Comparison of ENCODE assay signal across 11 cellular contexts in the genomic region with DNA sequence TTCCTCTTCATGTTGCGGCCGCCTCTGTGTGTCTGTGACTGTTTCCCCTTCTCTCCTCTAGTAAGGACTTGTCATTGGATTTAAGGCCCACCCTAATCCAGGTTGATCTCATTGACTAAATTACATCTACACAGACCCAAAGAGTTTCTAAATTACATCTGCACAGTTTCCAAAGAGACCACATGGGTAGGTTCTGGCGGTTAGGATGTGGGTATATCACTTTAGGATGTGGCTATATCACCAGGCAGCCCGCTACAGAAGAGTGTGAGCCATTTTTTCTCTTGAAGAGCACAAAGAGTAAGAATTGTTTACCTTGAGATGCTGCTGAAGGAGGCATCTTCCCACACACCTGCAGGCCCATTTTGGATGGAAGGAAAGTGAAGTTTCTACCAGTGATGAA. TPM values are rescaled to one million over a fixed set of nuclear protein-coding genes. Genes with fewer than 3 reads are reported as not detected.
DNase-seq lines count a peak whose midpoint lies in the region; ATAC-seq and TF ChIP-seq lines count a peak whose summit lies in the region.
"Not testable (repeated sequence)": the region's sequence is repeated elsewhere in the genome, so short reads cannot be mapped to it uniquely, and the experiment has no call there.
"Had no signal": no experiment of that assay in that cellular context is flagged by ENCODE, and none has a peak within 500 bp of the region (broad histone marks: within the 10 kb centered on the region; RNA-seq: fewer than 3 reads in every experiment).

No MANE protein-coding gene starts in this region.

- H3K36me3 ChIP-seq in CD8-positive, alpha-beta T cell (ENCODE audit: insufficient read depth, low read length), result not testable (repeated sequence)

- not testable (repeated sequence) for H3K27me3 ChIP-seq in CD8-positive, alpha-beta T cell (ENCODE audit: insufficient read depth, low read length)

- not testable (repeated sequence) for ATAC-seq in CD8-positive, alpha-beta T cell
- peak; percentile 47 for ATAC-seq in activated CD8-positive, alpha-beta T cell treated with anti-CD3 and anti-CD28 coated beads for 36 hours
- peak; percentile 59 for ATAC-seq in activated T-helper 17 cell treated with anti-CD3 and anti-CD28 coated beads, Interleukin-2, amount 50 U/mL, for 72 hours (replicated peaks)
- peak; percentile 90 for ATAC-seq in stimulated activated naive CD8-positive, alpha-beta T cell treated with anti-CD3 and anti-CD28 coated beads, Interleukin-15, amount 100 ng/mL, for 72 hours

- not testable (repeated sequence) for H3K4me1 ChIP-seq in CD8-positive, alpha-beta T cell (ENCODE audit: insufficient read depth, low read length)

- DNase-seq in CD8-positive, alpha-beta T cell, result not testable (repeated sequence)
- DNase-seq in T-helper 2 cell treated with Interferon-gamma antibody and Interleukin-4, amounts not matched to agents 5 μg/mL and 100 μg/mL, for 36 hours (ENCODE audit: low spot score), result peak; percentile 69
- DNase-seq in activated CD8-positive, alpha-beta T cell treated with anti-CD3 and anti-CD28 coated beads for 36 hours, result peak; percentile 38
- DNase-seq in activated naive CD8-positive, alpha-beta T cell treated with anti-CD3 and anti-CD28 coated beads for 36 hours, result peak; percentile 65
- peak; percentile 78 to 84 (median 81) for DNase-seq in immature natural killer cell
- DNase-seq in stimulated activated CD4-positive, alpha-beta T cell treated with anti-CD3 and anti-CD28 coated beads, Interleukin-1b, Interleukin-23, amount 100 ng/mL, for 48 hours, result peak; percentile 43
- peak in 1 of 2 donors; percentile 60 for DNase-seq in stimulated activated naive CD8-positive, alpha-beta T cell treated with anti-CD3 and anti-CD28 coated beads, Interleukin-15, amount 100 ng/mL, for 72 hours

- not testable (repeated sequence) for TF ChIP-seq CTCF in CD8-positive, alpha-beta T cell (IDR thresholded peaks at IDR 0.05); activated CD8-positive, alpha-beta T cell treated with anti-CD3 and anti-CD28 coated beads for 36 hours (IDR thresholded peaks at IDR 0.05)

- H3K36me3 Mint-ChIP-seq in CD8-positive, alpha-beta T cell, result peaks cover 89% of the 10 kb centered on the region
- H3K36me3 Mint-ChIP-seq in T-helper 2 cell treated with Interferon-gamma antibody and Interleukin-4, amounts not matched to agents 5 μg/mL and 100 μg/mL, for 36 hours (ENCODE audit: low read depth), result peaks cover 60% of the 10 kb centered on the region
- H3K36me3 Mint-ChIP-seq in activated CD8-positive, alpha-beta T cell treated with anti-CD3 and anti-CD28 coated beads for 36 hours (ENCODE audit: low read depth), result peaks cover 54% of the 10 kb centered on the region
- peaks cover 93% of the 10 kb centered on the region for H3K36me3 Mint-ChIP-seq in activated T-helper 17 cell treated with anti-CD3 and anti-CD28 coated beads, Interleukin-2, amount 50 U/mL, for 72 hours (ENCODE audit: low read depth)
- H3K36me3 Mint-ChIP-seq in activated naive CD8-positive, alpha-beta T cell treated with anti-CD3 and anti-CD28 coated beads for 36 hours, result peaks cover 59% of the 10 kb centered on the region
- H3K36me3 Mint-ChIP-seq in immature natural killer cell, result peaks cover 17 to 61% (median 47%) of the 10 kb centered on the region in 3 donors

- POLR2A ChIA-PET in CD8-positive, alpha-beta T cell (lab: Charles Lee); activated CD8-positive, alpha-beta T cell treated with anti-CD3 and anti-CD28 coated beads for 36 hours (lab: Charles Lee): not testable (repeated sequence)

- not testable (repeated sequence) for H3K27me3 Mint-ChIP-seq in CD8-positive, alpha-beta T cell (ENCODE audit: low read depth); T-helper 2 cell treated with Interferon-gamma antibody and Interleukin-4, amounts not matched to agents 5 μg/mL and 100 μg/mL, for 36 hours (ENCODE audit: low read depth); activated CD8-positive, alpha-beta T cell treated with anti-CD3 and anti-CD28 coated beads for 36 hours; activated T-helper 17 cell treated with anti-CD3 and anti-CD28 coated beads, Interleukin-2, amount 50 U/mL, for 72 hours; activated naive CD8-positive, alpha-beta T cell treated with anti-CD3 and anti-CD28 coated beads for 36 hours; stimulated activated naive CD8-positive, alpha-beta T cell treated with anti-CD3 and anti-CD28 coated beads, Interleukin-15, amount 100 ng/mL, for 72 hours
- H3K27me3 Mint-ChIP-seq in immature natural killer cell (ENCODE audit: low read depth in 3 of 3), result peaks cover 18 to 26% (median 20%) of the 10 kb centered on the region in 3 donors

- peaks cover 18% of the 10 kb centered on the region for H3K4me1 Mint-ChIP-seq in CD8-positive, alpha-beta T cell (ENCODE audit: low read depth)
- H3K4me1 Mint-ChIP-seq in T-helper 2 cell treated with Interferon-gamma antibody and Interleukin-4, amounts not matched to agents 5 μg/mL and 100 μg/mL, for 36 hours (ENCODE audit: low read depth), result peaks cover 60% of the 10 kb centered on the region
- H3K4me1 Mint-ChIP-seq in activated CD8-positive, alpha-beta T cell treated with anti-CD3 and anti-CD28 coated beads for 36 hours (ENCODE audit: low read depth), result peaks cover 69% of the 10 kb centered on the region
- H3K4me1 Mint-ChIP-seq in activated T-helper 17 cell treated with anti-CD3 and anti-CD28 coated beads, Interleukin-2, amount 50 U/mL, for 72 hours, result peaks cover 43% of the 10 kb centered on the region
- H3K4me1 Mint-ChIP-seq in activated naive CD8-positive, alpha-beta T cell treated with anti-CD3 and anti-CD28 coated beads for 36 hours, result peaks cover 67% of the 10 kb centered on the region
- H3K4me1 Mint-ChIP-seq in immature natural killer cell, result peaks cover 65 to 66% of the 10 kb centered on the region in 2 donors
- peaks cover 82% of the 10 kb centered on the region for H3K4me1 Mint-ChIP-seq in stimulated activated naive CD8-positive, alpha-beta T cell treated with anti-CD3 and anti-CD28 coated beads, Interleukin-15, amount 100 ng/mL, for 72 hours

- CTCF ChIA-PET in CD8-positive, alpha-beta T cell (lab: Charles Lee); activated CD8-positive, alpha-beta T cell treated with anti-CD3 and anti-CD28 coated beads for 36 hours (lab: Charles Lee): not testable (repeated sequence)

- not testable (repeated sequence) for H3K4me3 Mint-ChIP-seq in CD8-positive, alpha-beta T cell; activated CD8-positive, alpha-beta T cell treated with anti-CD3 and anti-CD28 coated beads for 36 hours
- peak overlapping the region; percentile 65 for H3K4me3 Mint-ChIP-seq in T-helper 2 cell treated with Interferon-gamma antibody and Interleukin-4, amounts not matched to agents 5 μg/mL and 100 μg/mL, for 36 hours
- peak overlapping the region; percentile 73 for H3K4me3 Mint-ChIP-seq in activated T-helper 17 cell treated with anti-CD3 and anti-CD28 coated beads, Interleukin-2, amount 50 U/mL, for 72 hours
- peak overlapping the region; percentile 12 for H3K4me3 Mint-ChIP-seq in activated naive CD8-positive, alpha-beta T cell treated with anti-CD3 and anti-CD28 coated beads for 36 hours
- peak overlapping the region; percentile 80 to 95 (median 89) for H3K4me3 Mint-ChIP-seq in immature natural killer cell
- peak overlapping the region in 1 of 2 donors; percentile 49 for H3K4me3 Mint-ChIP-seq in stimulated activated naive CD8-positive, alpha-beta T cell treated with anti-CD3 and anti-CD28 coated beads, Interleukin-15, amount 100 ng/mL, for 72 hours

- peak overlapping the region; percentile 69 for H3K27ac Mint-ChIP-seq in CD8-positive, alpha-beta T cell
- peak overlapping the region; percentile 87 for H3K27ac Mint-ChIP-seq in T-helper 2 cell treated with Interferon-gamma antibody and Interleukin-4, amounts not matched to agents 5 μg/mL and 100 μg/mL, for 36 hours
- H3K27ac Mint-ChIP-seq in activated CD8-positive, alpha-beta T cell treated with anti-CD3 and anti-CD28 coated beads for 36 hours, result peak overlapping the region; percentile 60
- peak overlapping the region; percentile 94 for H3K27ac Mint-ChIP-seq in activated T-helper 17 cell treated with anti-CD3 and anti-CD28 coated beads, Interleukin-2, amount 50 U/mL, for 72 hours
- H3K27ac Mint-ChIP-seq in activated naive CD8-positive, alpha-beta T cell treated with anti-CD3 and anti-CD28 coated beads for 36 hours, result peak overlapping the region; percentile 74
- H3K27ac Mint-ChIP-seq in immature natural killer cell, result peak overlapping the region; percentile 81 to 100 (median 96)
- H3K27ac Mint-ChIP-seq in stimulated activated naive CD8-positive, alpha-beta T cell treated with anti-CD3 and anti-CD28 coated beads, Interleukin-15, amount 100 ng/mL, for 72 hours, result peak overlapping the region in 1 of 2 donors; percentile 28

- H3K27ac ChIP-seq in CD8-positive, alpha-beta T cell (ENCODE audit: low read depth, low read length), result not testable (repeated sequence)

- not testable (repeated sequence) for H3K4me3 ChIP-seq in CD8-positive, alpha-beta T cell (ENCODE audit: low read depth, low read length)

- intact Hi-C loops in CD8-positive, alpha-beta T cell (cut with DNase I, micrococcal nuclease); activated CD8-positive, alpha-beta T cell treated with anti-CD3 and anti-CD28 coated beads for 36 hours (cut with micrococcal nuclease): not testable (repeated sequence)

- not testable (repeated sequence) for H3K9me3 Mint-ChIP-seq in CD8-positive, alpha-beta T cell; T-helper 2 cell treated with Interferon-gamma antibody and Interleukin-4, amounts not matched to agents 5 μg/mL and 100 μg/mL, for 36 hours; activated CD8-positive, alpha-beta T cell treated with anti-CD3 and anti-CD28 coated beads for 36 hours; activated T-helper 17 cell treated with anti-CD3 and anti-CD28 coated beads, Interleukin-2, amount 50 U/mL, for 72 hours; activated naive CD8-positive, alpha-beta T cell treated with anti-CD3 and anti-CD28 coated beads for 36 hours; immature natural killer cell; stimulated activated naive CD8-positive, alpha-beta T cell treated with anti-CD3 and anti-CD28 coated beads, Interleukin-15, amount 100 ng/mL, for 72 hours

- not testable (repeated sequence) for H3K9me3 ChIP-seq in CD8-positive, alpha-beta T cell (ENCODE audit: low read length)

RNA-seq across cellular contexts. Expression of a gene that starts 30.1 kb away (rescaled TPM):
- 10 to 100 TPM; 55.3 to 60.6 TPM for total RNA-seq in CD8-positive, alpha-beta T cell
- total RNA-seq in activated CD8-positive, alpha-beta T cell treated with anti-CD3 and anti-CD28 coated beads for 36 hours, result 10 to 100 TPM; 32.1 to 36.1 TPM
- 10 to 100 TPM; 46.4 to 85.9 TPM for total RNA-seq in activated T-helper 17 cell treated with anti-CD3 and anti-CD28 coated beads, Interleukin-2, amount 50 U/mL, for 72 hours
- 10 to 100 TPM; 25.6 to 27.0 TPM for total RNA-seq in activated naive CD8-positive, alpha-beta T cell treated with anti-CD3 and anti-CD28 coated beads for 36 hours
- 10 to 100 TPM in 2 of 3 donors, 1 to 10 TPM in 1; 6.3 to 19.4 (median 10.2) TPM for polyA plus RNA-seq in immature natural killer cell

RNA-seq across cellular contexts. Expression of a gene that starts 45.0 kb away (rescaled TPM):
- not detected for total RNA-seq in CD8-positive, alpha-beta T cell
- total RNA-seq in activated CD8-positive, alpha-beta T cell treated with anti-CD3 and anti-CD28 coated beads for 36 hours, result not detected
- not detected for total RNA-seq in activated T-helper 17 cell treated with anti-CD3 and anti-CD28 coated beads, Interleukin-2, amount 50 U/mL, for 72 hours
- total RNA-seq in activated naive CD8-positive, alpha-beta T cell treated with anti-CD3 and anti-CD28 coated beads for 36 hours, result not detected
- not detected for polyA plus RNA-seq in immature natural killer cell
- total RNA-seq: GM12878, H4, HT1080 had no signal
- polyA plus RNA-seq: GM12878 had no signal
